In the genomic region with DNA sequence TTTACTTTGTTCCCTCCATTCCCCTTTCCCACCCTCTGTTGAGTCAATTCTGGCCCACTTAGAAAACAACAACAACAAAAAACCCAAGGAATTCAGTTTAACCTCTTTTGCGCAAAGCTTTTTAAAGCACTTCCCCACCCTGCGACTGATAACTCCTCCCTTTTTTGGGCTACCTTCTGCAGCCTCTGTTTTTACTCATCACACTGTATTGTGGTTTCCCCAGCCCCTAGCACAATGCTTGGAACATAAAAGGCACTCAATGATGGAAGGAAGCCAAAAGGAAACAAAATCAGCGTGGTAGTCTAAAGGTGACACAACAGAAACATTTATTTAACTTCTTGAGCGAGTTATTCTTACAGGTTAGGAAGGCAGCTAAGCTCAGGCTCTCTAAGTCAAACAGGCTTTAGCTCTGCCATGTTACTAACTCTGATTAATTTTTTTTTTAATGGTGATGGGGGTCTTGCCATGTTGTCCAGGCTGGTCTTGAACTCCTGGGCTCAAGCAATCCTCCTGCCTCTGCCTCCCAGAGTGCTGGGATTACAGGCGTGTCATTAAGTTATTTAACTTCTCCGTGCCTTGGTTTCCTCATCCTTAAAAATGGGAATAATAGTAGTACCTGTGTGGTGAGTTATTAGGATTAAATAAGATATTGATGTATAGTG, we compare ENCODE assay signal across 8 cellular contexts. TPM values are rescaled to one million over a fixed set of nuclear protein-coding genes. Genes with fewer than 3 reads are reported as not detected.
DNase-seq lines count a peak whose midpoint lies in the region; ATAC-seq, FAIRE-seq and TF ChIP-seq lines count a peak whose summit lies in the region.

No MANE protein-coding gene starts in this region.

- peak overlapping the region; percentile 22 for H2AFZ ChIP-seq in endothelial cell of umbilical vein (ENCODE audit: low read depth, low read length)

- H3K9ac ChIP-seq in endothelial cell of umbilical vein (replicated peaks; ENCODE audit: extremely low read depth, insufficient read depth, low read length), result peak overlapping the region; percentile 83

- TSS peak; percentile 35 for BruUV-seq in endothelial cell of umbilical vein (replicated peaks; lab: Mats Ljungman, UMichigan)

- peaks cover 33% of the 10 kb centered on the region for H3K4me1 ChIP-seq in endothelial cell of umbilical vein (ENCODE audit: control insufficient read depth, extremely low read depth, insufficient read depth, low read length)

- H3K9me3 Mint-ChIP-seq in osteocyte (ENCODE audit: unreplicated experiment), result no peaks in the 10 kb centered on the region

- CTCF ChIA-PET in endothelial cell of umbilical vein (lab: Charles Lee), result interaction anchor here (0.8 to 1.8 kb wide), 7 partner anchors 10 to 140 kb away, joined by 3 to 9 read pairs (median 3); no protein-coding TSS in a partner anchor

- H3K27me3 Mint-ChIP-seq in osteocyte (ENCODE audit: unreplicated experiment), result no peaks in the 10 kb centered on the region

- H3K9me3 ChIP-seq in endothelial cell of umbilical vein (replicated peaks; ENCODE audit: control insufficient read depth, insufficient read depth, low read length), result no peaks in the 10 kb centered on the region

- H3K4me3 Mint-ChIP-seq in osteocyte (ENCODE audit: unreplicated experiment), result peak overlapping the region; percentile 82

- peak; percentile 33 for ATAC-seq in GM18870 (IDR thresholded peaks at IDR 0.05; ENCODE audit: unreplicated experiment)
- ATAC-seq in HG03565 (IDR thresholded peaks at IDR 0.05; ENCODE audit: unreplicated experiment), result no peak
- ATAC-seq in HG02973 (IDR thresholded peaks at IDR 0.05; ENCODE audit: unreplicated experiment), result no peak

- peaks cover 24% of the 10 kb centered on the region for H3K79me2 ChIP-seq in endothelial cell of umbilical vein (ENCODE audit: control insufficient read depth, insufficient read depth, low read length)

- peak overlapping the region; percentile 67 for H3K27ac Mint-ChIP-seq in osteocyte (ENCODE audit: unreplicated experiment)

- peak overlapping the region; percentile 81 for H3K27ac ChIP-seq in endothelial cell of umbilical vein (ENCODE audit: insufficient read depth, low read depth, low read length)

- no peaks in the 10 kb centered on the region for H3K27me3 ChIP-seq in endothelial cell of umbilical vein (ENCODE audit: control insufficient read depth in 2 of 2, insufficient read depth in 2 of 2, low read length in 2 of 2)

- H4K20me1 ChIP-seq in endothelial cell of umbilical vein (replicated peaks; ENCODE audit: control insufficient read depth, extremely low read depth, insufficient read depth, low read length), result no peaks in the 10 kb centered on the region

- peak overlapping the region; percentile 1 to 96 (median 74) for H3K4me3 ChIP-seq in endothelial cell of umbilical vein (replicated peaks in 1 of 3; ENCODE audit: insufficient read depth in 1 of 3, low read depth in 1 of 3, low read length in 3 of 3)

- peaks cover 2% of the 10 kb centered on the region for H3K9me1 ChIP-seq in endothelial cell of umbilical vein (replicated peaks; ENCODE audit: control insufficient read depth, extremely low read depth, insufficient read depth, low read length)

- intact Hi-C loops in endothelial cell of umbilical vein (cut with micrococcal nuclease), result loop anchor here (1.0 to 5.0 kb wide), 3 partner anchors 73 to 375 kb away; partner anchors contain the start of genes ACTR2, RAB1A and SPRED2

- no peaks in the 10 kb centered on the region for H3K36me3 ChIP-seq in endothelial cell of umbilical vein (ENCODE audit: control insufficient read depth in 2 of 2, extremely low read depth in 1 of 2, insufficient read depth in 2 of 2, low read length in 2 of 2)

- no peaks in the 10 kb centered on the region for H3K36me3 Mint-ChIP-seq in osteocyte (ENCODE audit: unreplicated experiment)

- dilution Hi-C loops in endothelial cell of umbilical vein (cut with MboI; ENCODE audit: extremely low pct_ligation_motif_present, low sequenced_read_pairs), result no loop called here

- peak; percentile 92 for FAIRE-seq in endothelial cell of umbilical vein (lab: Jason Lieb, UNC)

- POLR2A ChIA-PET in endothelial cell of umbilical vein (lab: Charles Lee), result no interaction called here

- DNase-seq in AG08395 (ENCODE audit: low spot score), result peak; percentile 20
- peak; percentile 72 for DNase-seq in MV-4-11 (lab: John Stamatoyannopoulos, UW)
- DNase-seq in activated CD4-positive, alpha-beta T cell treated with anti-CD3 and anti-CD28 coated beads for 4 hours, result peak; percentile 62 to 65
- DNase-seq in endothelial cell of umbilical vein (ENCODE audit: low read depth, low spot score), result peak; percentile 89
- DNase-seq in osteocyte (ENCODE audit: extremely low spot score, unreplicated experiment), result no peak

- H3K4me1 Mint-ChIP-seq in osteocyte (ENCODE audit: unreplicated experiment), result peaks cover 24% of the 10 kb centered on the region

- peak overlapping the region; percentile 98 for H3K4me2 ChIP-seq in endothelial cell of umbilical vein (ENCODE audit: insufficient read depth, low read length)

- no peak for TF ChIP-seq CTCF in endothelial cell of umbilical vein (IDR thresholded peaks at IDR 0.05; ENCODE audit: extremely low read depth in 1 of 2, insufficient read depth in 1 of 2, low read depth in 1 of 2, low read length in 2 of 2)
- TF ChIP-seq CTCF in osteocyte (IDR thresholded peaks at IDR 0.05), result no peak

- TF ChIP-seq POLR2A in endothelial cell of umbilical vein (IDR thresholded peaks at IDR 0.05; ENCODE audit: low read depth, low read length), result no peak

TF ChIP-seq in endothelial cell of umbilical vein, 7 proteins besides CTCF, POLR2A, EP300 and RAD21:
- TF ChIP-seq EZH2 (IDR thresholded peaks at IDR 0.05; ENCODE audit: borderline replicate concordance, low read depth, low read length, severe bottlenecking) (no peak), MYC (IDR thresholded peaks at IDR 0.05; ENCODE audit: low read depth, low read length) (no peak), JUN (IDR thresholded peaks at IDR 0.05; ENCODE audit: borderline replicate concordance, insufficient read depth, insufficient read length, low read depth) (no peak), FOS (IDR thresholded peaks at IDR 0.05; ENCODE audit: borderline replicate concordance, insufficient read depth, low read length) (no peak), POLR2AphosphoS5 (IDR thresholded peaks at IDR 0.05; ENCODE audit: insufficient read depth, low read depth, low read length) (no peak), GATA2 (IDR thresholded peaks at IDR 0.05; ENCODE audit: insufficient read depth, insufficient read length, low read depth, low read length) (no peak)
- TF ChIP-seq, protein P1, sequence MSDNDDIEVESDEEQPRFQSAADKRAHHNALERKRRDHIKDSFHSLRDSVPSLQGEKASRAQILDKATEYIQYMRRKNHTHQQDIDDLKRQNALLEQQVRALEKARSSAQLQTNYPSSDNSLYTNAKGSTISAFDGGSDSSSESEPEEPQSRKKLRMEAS (IDR thresholded peaks at IDR 0.05; ENCODE audit: insufficient read depth, insufficient read length), result no peak

RNA-seq across cellular contexts. Expression of gene CEP68, which starts 1.3 kb away (rescaled TPM):
- 20.0 and 21.4 TPM in 2 replicates for total RNA-seq in endothelial cell of umbilical vein
- 22.0 and 26.2 TPM in 2 replicates for polyA plus RNA-seq in endothelial cell of umbilical vein
- polyA plus RNA-seq in endothelial cell of umbilical vein (2011; cell fraction: cytosol; rRNA removed), result 15.0 and 17.9 TPM in 2 replicates
- polyA plus RNA-seq in endothelial cell of umbilical vein (2011; cell fraction: nucleus; rRNA removed), result 20.6 and 24.9 TPM in 2 replicates
- polyA plus RNA-seq in endothelial cell of umbilical vein (2012), result 13.1 and 14.3 TPM in 2 replicates
- polyA minus RNA-seq in endothelial cell of umbilical vein, result 39.9 and 42.9 TPM in 2 replicates
- polyA minus RNA-seq in endothelial cell of umbilical vein (2011; cell fraction: cytosol; rRNA and poly(A)+ RNA removed), result 2.3 TPM
- polyA minus RNA-seq in endothelial cell of umbilical vein (2011; cell fraction: nucleus; rRNA and poly(A)+ RNA removed), result 24.7 and 29.5 TPM in 2 replicates
- total RNA-seq in osteocyte, result 20.7 and 22.4 TPM in 2 replicates
